In genomic region chr16:23678430-23679273, GRCh38 we compare ENCODE assay signal across 8 cellular contexts. TPM values are rescaled to one million over a fixed set of nuclear protein-coding genes. Genes with fewer than 3 reads are reported as not detected.
DNase-seq lines count a peak whose midpoint lies in the region; ATAC-seq and TF ChIP-seq lines count a peak whose summit lies in the region.

TSS of gene PLK1 (plus strand) at chr16:23678889. CDS start at chr16:23678933, 44 bp downstream.

- H3K27me3 Mint-ChIP-seq in activated naive CD8-positive, alpha-beta T cell treated with anti-CD3 and anti-CD28 coated beads, Interleukin-2, amount 10 ng/mL, durations not matched to agents 7 days and 5 days, result no peaks in the 10 kb centered on the region

- intact Hi-C loops in cardiac septum (cut with DNase I), result no loop called here
- intact Hi-C loops in posterior vena cava (cut with DNase I), result no loop called here

- no peaks in the 10 kb centered on the region for H3K9me3 Mint-ChIP-seq in activated naive CD8-positive, alpha-beta T cell treated with anti-CD3 and anti-CD28 coated beads, Interleukin-2, amount 10 ng/mL, durations not matched to agents 7 days and 5 days

- H3K36me3 ChIP-seq in GM06990 (ENCODE audit: control insufficient read depth, insufficient read depth, low read length), result peaks cover 15% of the 10 kb centered on the region

- H3K4me3 ChIP-seq in GM06990 (replicated peaks; ENCODE audit: low read depth, low read length), result peak within 1 kb of the TSS; percentile 87
- peak within 1 kb of the TSS; percentile 80 for H3K4me3 ChIP-seq in HFF-Myc (replicated peaks; ENCODE audit: low read depth, low read length)

- ATAC-seq in activated naive CD8-positive, alpha-beta T cell treated with anti-CD3 and anti-CD28 coated beads, Interleukin-2, amount 10 ng/mL, durations not matched to agents 7 days and 5 days (ENCODE audit: low read depth), result peak; percentile 99

- H3K4me3 Mint-ChIP-seq in activated naive CD8-positive, alpha-beta T cell treated with anti-CD3 and anti-CD28 coated beads, Interleukin-2, amount 10 ng/mL, durations not matched to agents 7 days and 5 days, result peak within 1 kb of the TSS; percentile 98

- H3K36me3 Mint-ChIP-seq in activated naive CD8-positive, alpha-beta T cell treated with anti-CD3 and anti-CD28 coated beads, Interleukin-2, amount 10 ng/mL, durations not matched to agents 7 days and 5 days, result peaks cover 22% of the 10 kb centered on the region

- TF ChIP-seq CTCF in GM06990 (IDR thresholded peaks at IDR 0.05; ENCODE audit: insufficient read depth, low read length, poor library complexity, severe bottlenecking), result peak; percentile 56
- TF ChIP-seq CTCF in HFF-Myc (IDR thresholded peaks at IDR 0.05; ENCODE audit: low read depth, low read length, missing control alignments), result peak; percentile 31

- peak within 1 kb of the TSS; percentile 85 for H3K27ac Mint-ChIP-seq in activated naive CD8-positive, alpha-beta T cell treated with anti-CD3 and anti-CD28 coated beads, Interleukin-2, amount 10 ng/mL, durations not matched to agents 7 days and 5 days

- POLR2A ChIA-PET in activated naive CD8-positive, alpha-beta T cell treated with anti-CD3 and anti-CD28 coated beads, Interleukin-2, amount 10 ng/mL, durations not matched to agents 7 days and 5 days (lab: Charles Lee), result interaction anchor here (0.7 to 3.0 kb wide), 7 partner anchors 8 to 134 kb away, joined by 3 to 21 read pairs (median 3); partner anchors contain the start of genes DCTN5 and PALB2

- peaks cover 31% of the 10 kb centered on the region for H3K4me1 Mint-ChIP-seq in activated naive CD8-positive, alpha-beta T cell treated with anti-CD3 and anti-CD28 coated beads, Interleukin-2, amount 10 ng/mL, durations not matched to agents 7 days and 5 days

- peak; percentile 87 for DNase-seq in GM06990 (ENCODE audit: extremely low read depth, insufficient read length)
- peak; percentile 62 for DNase-seq in HFF-Myc (ENCODE audit: extremely low read depth, low read depth)
- DNase-seq in NCI-H1092 (lab: John Stamatoyannopoulos, UW), result peak; percentile 86
- DNase-seq in SW 1271 (lab: John Stamatoyannopoulos, UW), result peak; percentile 36 to 74
- DNase-seq in activated naive CD8-positive, alpha-beta T cell treated with anti-CD3 and anti-CD28 coated beads, Interleukin-2, amount 10 ng/mL, durations not matched to agents 7 days and 5 days, result peak; percentile 89
- DNase-seq in cardiac septum (ENCODE audit: low spot score), result peak; percentile 88
- peak; percentile 94 for DNase-seq in posterior vena cava (ENCODE audit: low spot score)
- peak; percentile 77 for DNase-seq in ureter (ENCODE audit: low spot score)

- no peaks in the 10 kb centered on the region for H3K27me3 ChIP-seq in GM06990 (replicated peaks; ENCODE audit: control insufficient read depth, insufficient read depth, low read length)

RNA-seq across cellular contexts. Expression of gene PLK1, which starts in this region (rescaled TPM):
- 10 to 100 TPM; 76.5 to 84.8 TPM for total RNA-seq in activated naive CD8-positive, alpha-beta T cell treated with anti-CD3 and anti-CD28 coated beads, Interleukin-2, amount 10 ng/mL, durations not matched to agents 7 days and 5 days
- total RNA-seq in cardiac septum (0.54 TPM), posterior vena cava (1 to 10 TPM in 1 of 2 donors, under 1 TPM in 1; 0.67 to 1.8 TPM), ureter (2.1 TPM)

Comparison
In these comparisons a context has a peak if more than half of its experiments do, and no peak if none do; other contexts are left out.
1. Peak in every context shown above with its lines: DNase-seq, ATAC-seq and H3K4me3 ChIP-seq.
2. RNA of gene PLK1 (total RNA-seq): 76.5 to 84.8 TPM in activated naive CD8-positive, alpha-beta T cell treated with anti-CD3 and anti-CD28 coated beads, Interleukin-2, amount 10 ng/mL, durations not matched to agents 7 days and 5 days; 2.1 TPM in ureter (single experiment), 0.67 to 1.8 TPM in posterior vena cava and 0.54 TPM in cardiac septum (single experiment); every median in the first group is over 10 times any median in the second.
3. Peak in DNase-seq in cardiac septum; RNA of the gene not detected or under 1 TPM.